In the genomic region with DNA sequence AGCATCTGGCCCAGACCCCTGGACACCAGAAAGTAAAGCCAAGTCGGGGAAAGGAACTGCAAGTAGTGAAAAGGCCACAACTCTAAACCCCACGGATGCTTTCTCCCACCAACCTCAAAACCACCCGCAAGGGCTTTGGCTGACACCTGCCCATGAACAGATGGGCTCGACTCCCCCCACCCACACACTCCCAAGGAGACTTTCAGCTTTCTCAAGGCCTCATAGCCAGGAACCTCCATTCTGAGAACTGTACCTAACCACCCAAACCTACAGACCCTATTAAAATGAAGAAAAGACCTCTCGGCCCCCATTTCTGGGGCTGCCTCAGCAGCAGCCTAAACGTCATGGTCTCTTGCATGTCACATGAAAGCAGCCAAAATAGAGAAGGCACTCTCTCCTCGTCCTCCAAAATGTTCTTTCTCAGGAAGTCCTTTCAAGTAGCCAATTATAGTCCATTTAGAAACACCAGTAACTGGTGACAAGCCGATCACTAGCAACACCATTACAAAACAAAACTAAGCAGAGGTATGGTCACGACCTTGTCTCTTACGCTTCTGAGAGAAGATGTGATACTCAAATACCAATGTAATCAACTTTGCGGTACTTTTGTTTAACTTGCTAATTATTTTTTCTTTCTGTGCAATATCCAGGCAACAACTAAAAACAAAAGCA, we compare ENCODE assay signal across 8 cellular contexts. TPM values are rescaled to one million over a fixed set of nuclear protein-coding genes. Genes with fewer than 3 reads are reported as not detected.
DNase-seq lines count a peak whose midpoint lies in the region; ATAC-seq and TF ChIP-seq lines count a peak whose summit lies in the region.

No MANE protein-coding gene starts in this region.

- peak overlapping the region; percentile 97 for H3K27ac Mint-ChIP-seq in activated CD4-positive, alpha-beta memory T cell treated with anti-CD3 and anti-CD28 coated beads for 36 hours

- peak overlapping the region; percentile 32 to 47 for H3K9ac ChIP-seq in stomach smooth muscle (ENCODE audit: low read length in 2 of 2)

- no peaks in the 10 kb centered on the region for H3K27me3 Mint-ChIP-seq in activated CD4-positive, alpha-beta memory T cell treated with anti-CD3 and anti-CD28 coated beads for 36 hours

- intact Hi-C loops in activated CD4-positive, alpha-beta memory T cell treated with anti-CD3 and anti-CD28 coated beads for 36 hours (cut with micrococcal nuclease): loop anchor here (5.0 kb wide), 3 partner anchors 143 to 592 kb away; a partner anchor contains a TSS
- intact Hi-C loops in heart right ventricle (cut with DNase I): loop anchor here in 1 of 10 donors (10.0 kb wide), 1 partner anchor 59 kb away; no protein-coding TSS in a partner anchor

- in situ Hi-C loops in GM13976 (cut with MboI; ENCODE audit: low sequenced_read_pairs, unreplicated experiment): no loop called here

- H3K36me3 Mint-ChIP-seq in activated CD4-positive, alpha-beta memory T cell treated with anti-CD3 and anti-CD28 coated beads for 36 hours: peaks cover 19% of the 10 kb centered on the region

- peak; percentile 60 for DNase-seq in GM13976 (ENCODE audit: low spot score)
- DNase-seq in activated CD4-positive, alpha-beta memory T cell treated with anti-CD3 and anti-CD28 coated beads for 36 hours: peak; percentile 49
- DNase-seq in heart right ventricle: peak in 1 of 2 donors; percentile 44
- DNase-seq in EL: no peak
- no peak for DNase-seq in activated gamma-delta T cell treated with Interleukin-2 at 50 U/mL for 16 hours

- H3K27ac ChIP-seq in heart right ventricle: peak overlapping the region; percentile 92 to 100 (median 100)
- H3K27ac ChIP-seq in stomach smooth muscle (ENCODE audit: low read length): peak overlapping the region; percentile 53

- H3K27me3 ChIP-seq in heart right ventricle (no peaks in the 10 kb centered on the region), stomach smooth muscle (ENCODE audit: control insufficient read depth in 1 of 2, insufficient read depth in 2 of 2, low read length in 2 of 2) (no peaks in the 10 kb centered on the region)

- TF ChIP-seq CTCF in GM13976 (IDR thresholded peaks at IDR 0.05; ENCODE audit: borderline replicate concordance, control extremely low read depth, extremely low read depth, insufficient read depth, missing control alignments): no peak
- no peak for TF ChIP-seq CTCF in heart right ventricle (IDR thresholded peaks at IDR 0.05)

- H3K9me3 Mint-ChIP-seq in activated CD4-positive, alpha-beta memory T cell treated with anti-CD3 and anti-CD28 coated beads for 36 hours: no peaks in the 10 kb centered on the region

- POLR2A ChIA-PET in activated CD4-positive, alpha-beta memory T cell treated with anti-CD3 and anti-CD28 coated beads for 36 hours (lab: Charles Lee): interaction anchor here (0.6 kb wide), 1 partner anchor 21 kb away, joined by 3 read pairs; no protein-coding TSS in a partner anchor

- CTCF ChIA-PET in activated CD4-positive, alpha-beta memory T cell treated with anti-CD3 and anti-CD28 coated beads for 36 hours (lab: Charles Lee): no interaction called here

- no peaks in the 10 kb centered on the region for H3K36me3 ChIP-seq in heart right ventricle
- no peaks in the 10 kb centered on the region for H3K36me3 ChIP-seq in stomach smooth muscle (ENCODE audit: control insufficient read depth in 2 of 2, insufficient read depth in 2 of 2, low read length in 2 of 2)

- peak overlapping the region; percentile 91 for H3K4me3 Mint-ChIP-seq in activated CD4-positive, alpha-beta memory T cell treated with anti-CD3 and anti-CD28 coated beads for 36 hours

- peaks cover 40 to 82% (median 73%) of the 10 kb centered on the region in 9 donors for H3K4me1 ChIP-seq in heart right ventricle
- H3K4me1 ChIP-seq in stomach smooth muscle (ENCODE audit: control insufficient read depth, insufficient read depth, low read length): peaks cover 69% of the 10 kb centered on the region

- WGBS in heart right ventricle, 2 donors: 20 to 23% methylated on average over 11 of the region's 11 CpGs

- ATAC-seq in HG02623 (IDR thresholded peaks at IDR 0.05; ENCODE audit: unreplicated experiment) (peak; percentile 21), heart right ventricle (peak in 6 of 8 donors; percentile 4 to 44 (median 12)), GM19328 (IDR thresholded peaks at IDR 0.05; ENCODE audit: unreplicated experiment) (no peak)

- H3K9me3 ChIP-seq in heart right ventricle (no peaks in the 10 kb centered on the region), stomach smooth muscle (ENCODE audit: control insufficient read depth in 2 of 2, low read length in 2 of 2) (no peaks in the 10 kb centered on the region)

- H3K4me1 Mint-ChIP-seq in activated CD4-positive, alpha-beta memory T cell treated with anti-CD3 and anti-CD28 coated beads for 36 hours (ENCODE audit: low read depth): peaks cover 73% of the 10 kb centered on the region

- peak overlapping the region; percentile 12 to 100 (median 96) for H3K4me3 ChIP-seq in heart right ventricle
- H3K4me3 ChIP-seq in stomach smooth muscle (ENCODE audit: low read length in 2 of 2): peak overlapping the region; percentile 47 to 87

RNA-seq across cellular contexts. Expression of a gene that starts 2.9 kb away (rescaled TPM):
- total RNA-seq in activated CD4-positive, alpha-beta memory T cell treated with anti-CD3 and anti-CD28 coated beads for 36 hours: 10 to 100 TPM; 76.6 to 78.0 TPM
- total RNA-seq in heart right ventricle: 100 to 1,000 TPM in 1 of 10 donors, 10 to 100 TPM in 9; 30.0 to 117 (median 43.1) TPM
- 10 to 100 TPM; 14.8 to 29.0 TPM for polyA plus RNA-seq in heart right ventricle

Comparison
In these comparisons a context has a peak if more than half of its experiments do, and no peak if none do; other contexts are left out.
1. DNase-seq: peak in GM13976 (single experiment) and activated CD4-positive, alpha-beta memory T cell treated with anti-CD3 and anti-CD28 coated beads for 36 hours (single experiment); none in EL (single experiment) and activated gamma-delta T cell treated with Interleukin-2 at 50 U/mL for 16 hours (single experiment).